ENCODE assay signal across 8 cellular contexts in genomic region chr15:70892002-70892911, GRCh38. TPM values are rescaled to one million over a fixed set of nuclear protein-coding genes. Genes with fewer than 3 reads are reported as not detected.
DNase-seq lines count a peak whose midpoint lies in the region; ATAC-seq, FAIRE-seq and TF ChIP-seq lines count a peak whose summit lies in the region.

TSS of gene LRRC49 (plus strand) at chr15:70892826. CDS start at chr15:70892895, 69 bp downstream.
TSS of gene THAP10 (minus strand) at chr15:70892433. CDS start at chr15:70892272, 161 bp downstream.

- CTCF ChIA-PET in AG04449 (lab: Yijun Ruan, JAX) (interaction anchor here (0.6 to 3.9 kb wide), 19 partner anchors 7 to 860 kb away, joined by 3 to 27 read pairs (median 4); no protein-coding TSS in a partner anchor), WTC11 (lab: Charles Lee) (interaction anchor here (0.6 to 1.5 kb wide), 3 partner anchors 16 to 66 kb away, joined by 3 to 4 read pairs (median 4); no protein-coding TSS in a partner anchor)

- H3K27me3 ChIP-seq in lung (ENCODE audit: control insufficient read depth, insufficient read depth), result no peaks in the 10 kb centered on the region

- H3K4me1 Mint-ChIP-seq in WTC11, result peaks cover 16% of the 10 kb centered on the region

- peaks cover 0 to 3% of the 10 kb centered on the region in 2 donors for H3K36me3 ChIP-seq in lung (ENCODE audit: control insufficient read depth in 2 of 2, insufficient read depth in 2 of 2, low read length in 2 of 2)

- DNase-seq in AG04449 (ENCODE audit: low read depth, low spot score) (peak; percentile 77), NCI-H2171 (lab: John Stamatoyannopoulos, UW) (peak; percentile 94), WTC11 (ENCODE audit: low spot score) (peak; percentile 86), lung (ENCODE audit: low spot score) (peak; percentile 88)
- peak; percentile 28 to 51 (median 28) for DNase-seq in stimulated activated CD4-positive, alpha-beta T cell treated with anti-CD3 and anti-CD28 coated beads, TNF-alpha, amount 100 ng/mL, for 48 hours (ENCODE audit: low read depth in 3 of 3)

- peaks cover 0 to 3% of the 10 kb centered on the region in 2 donors for H3K4me1 ChIP-seq in lung (ENCODE audit: control insufficient read depth in 2 of 2, insufficient read depth in 2 of 2, low read length in 2 of 2)

- peak within 1 kb of the TSS; percentile 98 for H3K4me3 Mint-ChIP-seq in WTC11

- peak; percentile 87 for FAIRE-seq in endometrium (lab: Jason Lieb, UNC)

- H3K36me3 Mint-ChIP-seq in WTC11, result no peaks in the 10 kb centered on the region

- TF ChIP-seq CTCF in AG04449 (IDR thresholded peaks at IDR 0.05; ENCODE audit: insufficient read depth, low read length, missing control alignments) (no peak), WTC11 (IDR thresholded peaks at IDR 0.05) (no peak), lung (IDR thresholded peaks at IDR 0.05; ENCODE audit: control extremely low read depth, extremely low read depth) (no peak)

- ATAC-seq in GM18861 (IDR thresholded peaks at IDR 0.05; ENCODE audit: unreplicated experiment) (peak; percentile 56), HG03066 (IDR thresholded peaks at IDR 0.05; ENCODE audit: low read depth, unreplicated experiment) (peak; percentile 80), WTC11 (peak; percentile 94), lung (ENCODE audit: insufficient read depth, low FRiP score) (peak; percentile 90)

- peak within 1 kb of the TSS; percentile 70 for H3K4me3 ChIP-seq in AG04449 (ENCODE audit: low read depth, low read length)
- peak within 1 kb of the TSS; percentile 59 for H3K4me3 ChIP-seq in lung

- peak within 1 kb of the TSS; percentile 3 to 86 for H3K27ac ChIP-seq in lung (ENCODE audit: low read depth in 1 of 2, low read length in 1 of 2)

- H3K27ac Mint-ChIP-seq in WTC11, result peak within 1 kb of the TSS; percentile 97

- WGBS in lung, 2 donors, result 1% methylated on average over 61 of the region's 61 CpGs

- no peaks in the 10 kb centered on the region for H3K27me3 Mint-ChIP-seq in WTC11 (ENCODE audit: low read depth)

- no peaks in the 10 kb centered on the region for H3K9me3 ChIP-seq in lung (ENCODE audit: control insufficient read depth in 2 of 2, insufficient read depth in 1 of 2, low read length in 1 of 2)

- POLR2A ChIA-PET in AG04449 (lab: Yijun Ruan, JAX) (no interaction called here), WTC11 (lab: Charles Lee) (no interaction called here)

- H3K9me3 Mint-ChIP-seq in WTC11, result no peaks in the 10 kb centered on the region

TF ChIP-seq in WTC11, 78 proteins besides CTCF, POLR2A, EP300 and RAD21 (continues in another document):
- TF ChIP-seq E2F5 (CRISPR knock-in tag; IDR thresholded peaks at IDR 0.05) (peak; percentile 72; the same call in 1 of the 2 replicates), SOX15 (CRISPR knock-in tag; IDR thresholded peaks at IDR 0.05) (no peak), ZNF232 (CRISPR knock-in tag; IDR thresholded peaks at IDR 0.05) (0 out of 2 replicates have a peak, but pooled peaks have one; percentile 67), AR (CRISPR knock-in tag; IDR thresholded peaks at IDR 0.05) (no peak), MYBL2 (CRISPR knock-in tag; IDR thresholded peaks at IDR 0.05) (0 out of 2 replicates have a peak, but pooled peaks have one; percentile 69), PRRX2 (CRISPR knock-in tag; IDR thresholded peaks at IDR 0.05) (no peak), SP1 (CRISPR knock-in tag; conservative IDR thresholded peaks at IDR 0.05) (peak; percentile 81), NR1H2 (CRISPR knock-in tag; IDR thresholded peaks at IDR 0.05) (no peak), MAX (CRISPR knock-in tag; IDR thresholded peaks at IDR 0.05) (0 out of 2 replicates have a peak, but pooled peaks have one; percentile 61), AFF4 (CRISPR knock-in tag; IDR thresholded peaks at IDR 0.05; ENCODE audit: borderline replicate concordance) (no peak), MLX (CRISPR knock-in tag; IDR thresholded peaks at IDR 0.05) (no peak), GRHL2 (CRISPR knock-in tag; IDR thresholded peaks at IDR 0.05; ENCODE audit: insufficient replicate concordance, severe bottlenecking) (no peak), ZNF263 (CRISPR knock-in tag; IDR thresholded peaks at IDR 0.05; ENCODE audit: low read depth) (no peak)

RNA-seq across cellular contexts. Expression of gene LRRC49, which starts in this region (rescaled TPM):
- total RNA-seq in WTC11 (2021), result 6.8 to 9.2 TPM (median 6.9 TPM) in 3 replicates
- 10 to 100 TPM in 1 of 2 donors, 1 to 10 TPM in 1; 9.1 to 24.3 TPM for total RNA-seq in lung
- 1 to 10 TPM; 3.0 to 5.6 TPM for polyA plus RNA-seq in lung

RNA-seq across cellular contexts. Expression of gene THAP10, which starts in this region (rescaled TPM):
- 2.6 to 3.6 TPM (median 3.4 TPM) in 3 replicates for total RNA-seq in WTC11 (2021)
- 1 to 10 TPM; 3.0 to 3.1 TPM for total RNA-seq in lung
- 1 to 10 TPM; 1.2 to 1.5 TPM for polyA plus RNA-seq in lung

Comparison
In these comparisons a context has a peak if more than half of its experiments do, and no peak if none do; other contexts are left out.
1. Peak in every context shown above with its lines: DNase-seq, ATAC-seq, H3K4me3 ChIP-seq and H3K27ac ChIP-seq.
2. DNase-seq: peak in every context shown above with its lines; median percentile 94 in NCI-H2171; 88 in lung; 86 in WTC11; 77 in AG04449; 28 in stimulated activated CD4-positive, alpha-beta T cell treated with anti-CD3 and anti-CD28 coated beads, TNF-alpha, amount 100 ng/mL, for 48 hours.